ENCODE assay signal across 8 cellular contexts in the genomic region with DNA sequence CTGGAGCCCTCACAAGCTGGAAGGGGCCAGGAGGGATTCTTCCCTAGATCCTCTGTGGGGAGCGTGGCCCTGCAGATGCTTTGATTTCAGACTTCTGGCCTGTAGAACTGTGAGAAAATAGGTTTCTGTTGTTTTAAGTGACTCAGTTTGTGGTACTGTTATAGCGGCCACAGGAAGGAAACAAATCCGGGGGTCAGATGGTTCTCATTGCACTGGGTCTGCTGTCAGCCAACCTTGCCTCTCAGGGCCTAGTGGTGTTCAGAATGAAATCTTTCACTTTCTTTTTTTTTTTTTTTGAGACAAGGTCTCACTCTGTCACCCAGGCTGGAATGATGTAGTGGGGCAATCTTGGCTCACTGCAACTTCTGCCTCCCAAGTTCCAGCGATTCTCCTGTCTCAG.
DNase-seq lines count a peak whose midpoint lies in the region; ATAC-seq, FAIRE-seq and TF ChIP-seq lines count a peak whose summit lies in the region.
"Not testable (repeated sequence)": the region's sequence is repeated elsewhere in the genome, so short reads cannot be mapped to it uniquely, and the experiment has no call there.

No MANE protein-coding gene starts in this region.

- H3K27me3 Mint-ChIP-seq in activated CD4-positive, alpha-beta memory T cell treated with anti-CD3 and anti-CD28 coated beads for 36 hours; astrocyte (ENCODE audit: low read depth, unreplicated experiment): not testable (repeated sequence)

- ATAC-seq in GM21576 (IDR thresholded peaks at IDR 0.05; ENCODE audit: unreplicated experiment) (peak; percentile 80), HG02943 (IDR thresholded peaks at IDR 0.05; ENCODE audit: low read depth, unreplicated experiment) (peak; percentile 71), HG03442 (IDR thresholded peaks at IDR 0.05; ENCODE audit: unreplicated experiment) (peak; percentile 82)

- TF ChIP-seq CTCF in astrocyte (IDR thresholded peaks at IDR 0.05; ENCODE audit: insufficient read depth, low read depth, low read length); osteoblast (IDR thresholded peaks at IDR 0.05; ENCODE audit: extremely low read depth, low read depth, low read length): not testable (repeated sequence)

- H3K4me1 ChIP-seq in astrocyte (ENCODE audit: insufficient read depth, low read length); osteoblast (ENCODE audit: insufficient read depth, low read length): not testable (repeated sequence)

- not testable (repeated sequence) for DNase-seq in GM12892 (ENCODE audit: insufficient read length); GM19239 (ENCODE audit: insufficient read length, low spot score); astrocyte (ENCODE audit: low read depth); osteoblast (ENCODE audit: insufficient read length, low spot score, missing footprints)
- peak; percentile 62 for DNase-seq in activated CD4-positive, alpha-beta memory T cell treated with anti-CD3 and anti-CD28 coated beads for 36 hours

- FAIRE-seq in GM12892 (lab: Jason Lieb, UNC) (peak; percentile 9), GM19239 (lab: Jason Lieb, UNC) (peak; percentile 68)
- not testable (repeated sequence) for FAIRE-seq in astrocyte (lab: Jason Lieb, UNC)

- H3K9me3 Mint-ChIP-seq in activated CD4-positive, alpha-beta memory T cell treated with anti-CD3 and anti-CD28 coated beads for 36 hours; astrocyte (ENCODE audit: unreplicated experiment): not testable (repeated sequence)

- peak overlapping the region; percentile 33 for H3K4me2 ChIP-seq in astrocyte (ENCODE audit: low read length)
- not testable (repeated sequence) for H3K4me2 ChIP-seq in osteoblast (ENCODE audit: insufficient read depth, low read length)

- H3K9me3 ChIP-seq in astrocyte (ENCODE audit: insufficient read depth, low read depth, low read length); osteoblast (ENCODE audit: low read depth, low read length): not testable (repeated sequence)

- not testable (repeated sequence) for H3K4me3 ChIP-seq in astrocyte (ENCODE audit: insufficient read depth, low read depth, low read length); osteoblast (ENCODE audit: insufficient read depth, low read length)

- TF ChIP-seq POLR2A in GM12892 (IDR thresholded peaks at IDR 0.05; ENCODE audit: low read depth, low read length): not testable (repeated sequence)

- not testable (repeated sequence) for H2AFZ ChIP-seq in astrocyte (ENCODE audit: low read depth, low read length)
- peak overlapping the region; percentile 51 for H2AFZ ChIP-seq in osteoblast (ENCODE audit: low read length)

- H3K27ac Mint-ChIP-seq in activated CD4-positive, alpha-beta memory T cell treated with anti-CD3 and anti-CD28 coated beads for 36 hours; astrocyte (ENCODE audit: unreplicated experiment): not testable (repeated sequence)

- H3K36me3 Mint-ChIP-seq in activated CD4-positive, alpha-beta memory T cell treated with anti-CD3 and anti-CD28 coated beads for 36 hours; astrocyte (ENCODE audit: low read depth, unreplicated experiment): not testable (repeated sequence)

- H3K4me3 Mint-ChIP-seq in activated CD4-positive, alpha-beta memory T cell treated with anti-CD3 and anti-CD28 coated beads for 36 hours; astrocyte (ENCODE audit: unreplicated experiment): not testable (repeated sequence)

- CTCF ChIA-PET in activated CD4-positive, alpha-beta memory T cell treated with anti-CD3 and anti-CD28 coated beads for 36 hours (lab: Charles Lee): not testable (repeated sequence)

- H3K36me3 ChIP-seq in astrocyte (ENCODE audit: insufficient read depth, low read length); osteoblast (ENCODE audit: insufficient read depth, low read length): not testable (repeated sequence)

- intact Hi-C loops in activated CD4-positive, alpha-beta memory T cell treated with anti-CD3 and anti-CD28 coated beads for 36 hours (cut with micrococcal nuclease): loop anchor here (10.0 kb wide), 1 partner anchor 53 kb away; no protein-coding TSS in a partner anchor

- peak overlapping the region; percentile 66 for H3K27ac ChIP-seq in astrocyte (ENCODE audit: low read depth, low read length)
- H3K27ac ChIP-seq in osteoblast (ENCODE audit: low read depth, low read length): not testable (repeated sequence)

- H3K4me1 Mint-ChIP-seq in activated CD4-positive, alpha-beta memory T cell treated with anti-CD3 and anti-CD28 coated beads for 36 hours (ENCODE audit: low read depth); astrocyte (ENCODE audit: low read depth, unreplicated experiment): not testable (repeated sequence)

- not testable (repeated sequence) for H3K79me2 ChIP-seq in astrocyte (ENCODE audit: insufficient read depth, low read length); osteoblast (ENCODE audit: insufficient read depth, low read length)

- not testable (repeated sequence) for H3K27me3 ChIP-seq in astrocyte (ENCODE audit: insufficient read depth, low read length); osteoblast (ENCODE audit: insufficient read depth, low read length)

- H4K20me1 ChIP-seq in astrocyte (ENCODE audit: insufficient read depth, low read length); osteoblast (ENCODE audit: insufficient read depth, low read length): not testable (repeated sequence)

- POLR2A ChIA-PET in activated CD4-positive, alpha-beta memory T cell treated with anti-CD3 and anti-CD28 coated beads for 36 hours (lab: Charles Lee): not testable (repeated sequence)

- not testable (repeated sequence) for H3K9ac ChIP-seq in astrocyte (ENCODE audit: low read length)
